In genomic region chr9:136946893-136947891, GRCh38 we compare ENCODE assay signal across 1 cellular context.
TF ChIP-seq lines count a peak whose summit lies in the region.

No MANE protein-coding gene starts in this region.

TF ChIP-seq in GM23338, 12 proteins besides CTCF, POLR2A, EP300 and RAD21 (continued from another document):
- TF ChIP-seq REST (IDR thresholded peaks at IDR 0.05; ENCODE audit: unreplicated experiment): no peak
- TF ChIP-seq STAT1 (IDR thresholded peaks at IDR 0.05; ENCODE audit: unreplicated experiment): no peak
- no peak for TF ChIP-seq JUNB (IDR thresholded peaks at IDR 0.05; ENCODE audit: unreplicated experiment)
- no peak for TF ChIP-seq ETS1 (IDR thresholded peaks at IDR 0.05)
- no peak for TF ChIP-seq POLR2AphosphoS5 (IDR thresholded peaks at IDR 0.05; ENCODE audit: low read depth)
- no peak for TF ChIP-seq ZNF114 (CRISPR knock-in tag; IDR thresholded peaks at IDR 0.05)
